In the genomic region with DNA sequence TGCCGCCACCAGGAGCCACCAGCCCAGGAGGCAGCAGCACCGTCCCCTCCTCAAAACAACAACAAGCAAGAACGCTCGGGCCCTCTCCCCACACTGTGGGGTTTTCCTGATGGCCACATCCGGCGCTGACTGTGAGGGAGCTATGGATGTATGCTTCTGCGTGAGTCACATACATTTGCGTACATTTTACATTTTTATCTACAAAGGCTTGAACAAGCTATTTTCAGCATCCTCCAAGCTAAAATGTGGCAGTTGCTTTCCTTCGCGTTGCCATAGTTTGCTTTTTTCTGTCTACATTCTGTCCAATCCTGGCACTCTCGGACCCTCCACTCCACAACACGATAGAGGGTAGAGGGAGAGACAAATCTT, we compare ENCODE assay signal across 11 cellular contexts. TPM values are rescaled to one million over a fixed set of nuclear protein-coding genes. Genes with fewer than 3 reads are reported as not detected.
A peak's percentile ranks its signal among the peaks of the same experiment; 100 is the strongest.
DNase-seq lines count a peak whose midpoint lies in the region; ATAC-seq, FAIRE-seq and TF ChIP-seq lines count a peak whose summit lies in the region.
"Had no signal": no experiment of that assay in that cellular context is flagged by ENCODE, and none has a peak within 500 bp of the region (broad histone marks: within the 10 kb centered on the region; RNA-seq: fewer than 3 reads in every experiment).

No MANE protein-coding gene starts in this region.

- no peak overlapping the region for H3K27ac ChIP-seq in naive thymus-derived CD4-positive, alpha-beta T cell (ENCODE audit: low read depth, low read length)
- H3K27ac ChIP-seq in trophoblast cell (ENCODE audit: low read depth, low read length) (no peak overlapping the region), hepatocyte (no peak overlapping the region)

- H3K18ac ChIP-seq in trophoblast cell (ENCODE audit: low read length): no peak overlapping the region

- H4K8ac ChIP-seq in trophoblast cell (ENCODE audit: low read depth, low read length): no peak overlapping the region

- no peak for FAIRE-seq in RCC 7860 (lab: Jason Lieb, UNC)
- FAIRE-seq in D721Med (lab: Jason Lieb, UNC): no peak

- no peak overlapping the region for H4K12ac ChIP-seq in trophoblast cell (ENCODE audit: low read depth, low read length)

- H3K4me3 Mint-ChIP-seq in naive thymus-derived CD4-positive, alpha-beta T cell: peak overlapping the region in 6 of 10 donors; percentile 11 to 63 (median 30)

- POLR2A ChIA-PET in naive thymus-derived CD4-positive, alpha-beta T cell (lab: Charles Lee): interaction anchor here (0.6 kb wide), 1 partner anchor 14 kb away, joined by 3 read pairs; no protein-coding TSS in a partner anchor

- H3K4me3 ChIP-seq in GM12864 (ENCODE audit: low read depth, low read length) (peak overlapping the region; percentile 58), trophoblast cell (ENCODE audit: low read depth, low read length) (no peak overlapping the region), hepatocyte (no peak overlapping the region)
- H3K4me3 ChIP-seq in naive thymus-derived CD4-positive, alpha-beta T cell (ENCODE audit: low read length): no peak overlapping the region

- peak; percentile 27 for ATAC-seq in HG02852 (IDR thresholded peaks at IDR 0.05; ENCODE audit: unreplicated experiment)
- ATAC-seq in naive thymus-derived CD4-positive, alpha-beta T cell: no peak
- ATAC-seq: activated CD8-positive, alpha-beta T cell treated with anti-CD3 and anti-CD28 coated beads, Interleukin-2, amount 10 ng/mL, durations not matched to agents 7 days and 5 days had no signal

- peaks cover 0 to 2% (median 0%) of the 10 kb centered on the region in 11 donors for H3K9me3 Mint-ChIP-seq in naive thymus-derived CD4-positive, alpha-beta T cell

- no peak for TF ChIP-seq CTCF in GM12864 (IDR thresholded peaks at IDR 0.05; ENCODE audit: low read depth, low read length, missing control alignments)
- TF ChIP-seq CTCF in hepatocyte (IDR thresholded peaks at IDR 0.05; ENCODE audit: poor library complexity): no peak
- TF ChIP-seq CTCF in D721Med (IDR thresholded peaks at IDR 0.05; ENCODE audit: insufficient read depth, missing control alignments): no peak

- no peaks in the 10 kb centered on the region for H3K9me3 ChIP-seq in naive thymus-derived CD4-positive, alpha-beta T cell (ENCODE audit: control insufficient read depth in 2 of 3, low read length in 3 of 3)
- H3K9me3 ChIP-seq in trophoblast cell (ENCODE audit: insufficient read depth, low read depth, low read length) (no peaks in the 10 kb centered on the region), hepatocyte (ENCODE audit: low read depth) (no peaks in the 10 kb centered on the region)
- H3K9me3 ChIP-seq: Caco-2 had no signal

- intact Hi-C loops in naive thymus-derived CD4-positive, alpha-beta T cell (cut with micrococcal nuclease): loop anchor here in 1 of 2 donors (2.0 kb wide), 1 partner anchor 21 kb away; no protein-coding TSS in a partner anchor

- peaks cover 3 to 5% of the 10 kb centered on the region in 2 donors for H3K4me1 ChIP-seq in naive thymus-derived CD4-positive, alpha-beta T cell (ENCODE audit: control insufficient read depth in 2 of 2, insufficient read depth in 2 of 2, low read length in 2 of 2)
- peaks cover 10 to 20% of the 10 kb centered on the region in 2 experiments for H3K4me1 ChIP-seq in trophoblast cell (ENCODE audit: control insufficient read depth in 1 of 2, insufficient read depth in 2 of 2, low read length in 2 of 2)
- H3K4me1 ChIP-seq in hepatocyte (ENCODE audit: insufficient read depth): peaks cover 9% of the 10 kb centered on the region

- H3K14ac ChIP-seq in trophoblast cell (ENCODE audit: low read length): no peak overlapping the region

- no peak overlapping the region for H3K4ac ChIP-seq in trophoblast cell (ENCODE audit: low read depth, low read length)

- H2BK120ac ChIP-seq in trophoblast cell (ENCODE audit: insufficient read depth, low read length, poor library complexity): no peak overlapping the region

- no peak overlapping the region for H3K23ac ChIP-seq in trophoblast cell (ENCODE audit: low read length)

- peaks cover 4 to 10% (median 6%) of the 10 kb centered on the region in 7 donors for H3K4me1 Mint-ChIP-seq in naive thymus-derived CD4-positive, alpha-beta T cell

- no peaks in the 10 kb centered on the region for H3K9me2 ChIP-seq in hepatocyte (replicated peaks; ENCODE audit: insufficient read depth)

- no peaks in the 10 kb centered on the region for H3K36me3 Mint-ChIP-seq in naive thymus-derived CD4-positive, alpha-beta T cell

- H2BK5ac ChIP-seq in trophoblast cell (ENCODE audit: low read depth, low read length, poor library complexity): no peak overlapping the region

- no peaks in the 10 kb centered on the region for H4K20me1 ChIP-seq in hepatocyte (ENCODE audit: insufficient read depth, poor library complexity, severe bottlenecking)

- CTCF ChIA-PET in naive thymus-derived CD4-positive, alpha-beta T cell (lab: Charles Lee): interaction anchor here (0.7 to 9.1 kb wide), 4 partner anchors 9 to 152 kb away, joined by 3 to 74 read pairs (median 4); no protein-coding TSS in a partner anchor

- no peak overlapping the region for H2AFZ ChIP-seq in trophoblast cell (ENCODE audit: insufficient read depth, low read length, poor library complexity)
- no peak overlapping the region for H2AFZ ChIP-seq in hepatocyte

- peak overlapping the region in 1 of 9 donors; percentile 8 for H3K27ac Mint-ChIP-seq in naive thymus-derived CD4-positive, alpha-beta T cell
- H3K27ac Mint-ChIP-seq: activated CD8-positive, alpha-beta T cell treated with anti-CD3 and anti-CD28 coated beads, Interleukin-2, amount 10 ng/mL, durations not matched to agents 7 days and 5 days had no signal

- WGBS in trophoblast cell (ENCODE audit: extremely low coverage, insufficient coverage, insufficient read length): no CpG with 5 or more reads among the region's 12 CpGs
- WGBS in hepatocyte (ENCODE audit: low lambda C conversion rate, missing lambda C conversion rate): 51% methylated on average over 12 of the region's 12 CpGs

- no peak overlapping the region for H3K9ac ChIP-seq in trophoblast cell (ENCODE audit: low read length)

- no peak for DNase-seq in GM12864 (ENCODE audit: low read depth)
- peak; percentile 67 for DNase-seq in amniotic epithelial cell (ENCODE audit: low read depth)
- no peak for DNase-seq in naive thymus-derived CD4-positive, alpha-beta T cell
- DNase-seq in trophoblast cell: no peak
- DNase-seq in RCC 7860 (ENCODE audit: low spot score): no peak
- no peak for DNase-seq in hepatocyte (ENCODE audit: low spot score)
- no peak for DNase-seq in D721Med (ENCODE audit: insufficient read length, low spot score)
- DNase-seq: activated CD8-positive, alpha-beta T cell treated with anti-CD3 and anti-CD28 coated beads, Interleukin-2, amount 10 ng/mL, durations not matched to agents 7 days and 5 days; Caco-2; NCI-H446 treated with DMSO at 0.1 percent for 48 hours had no signal

- no peak overlapping the region for H4K91ac ChIP-seq in trophoblast cell (ENCODE audit: low read depth, low read length)

- no peaks in the 10 kb centered on the region for H3K27me3 ChIP-seq in naive thymus-derived CD4-positive, alpha-beta T cell (ENCODE audit: control insufficient read depth in 2 of 2, insufficient read depth in 2 of 2, low read length in 2 of 2)
- peaks cover 19% of the 10 kb centered on the region for H3K27me3 ChIP-seq in trophoblast cell (ENCODE audit: insufficient read depth, low read length)
- H3K27me3 ChIP-seq in hepatocyte: peaks cover 8% of the 10 kb centered on the region

- H3K4me2 ChIP-seq in trophoblast cell (ENCODE audit: low read length) (no peak overlapping the region), hepatocyte (no peak overlapping the region)

- peaks cover 5% of the 10 kb centered on the region for H3K79me1 ChIP-seq in trophoblast cell (ENCODE audit: low read length)

- H2AK5ac ChIP-seq in trophoblast cell (ENCODE audit: low read length): no peak overlapping the region

- no peaks in the 10 kb centered on the region for H3K36me3 ChIP-seq in naive thymus-derived CD4-positive, alpha-beta T cell (ENCODE audit: control insufficient read depth in 2 of 3, insufficient read depth in 3 of 3, low read length in 3 of 3)
- H3K36me3 ChIP-seq in trophoblast cell (ENCODE audit: control insufficient read depth in 1 of 2, insufficient read depth in 2 of 2, low read length in 2 of 2) (no peaks in the 10 kb centered on the region), hepatocyte (replicated peaks; ENCODE audit: insufficient read depth, low read depth) (no peaks in the 10 kb centered on the region)

- H3K27me3 Mint-ChIP-seq in naive thymus-derived CD4-positive, alpha-beta T cell: peaks cover 0 to 34% (median 0%) of the 10 kb centered on the region in 5 donors

- H2BK12ac ChIP-seq in trophoblast cell (ENCODE audit: low read length): no peak overlapping the region

- H3K79me2 ChIP-seq in trophoblast cell (ENCODE audit: control insufficient read depth, insufficient read depth, low read length, poor library complexity) (peaks cover 4% of the 10 kb centered on the region), hepatocyte (peaks cover 5% of the 10 kb centered on the region)

RNA-seq across cellular contexts. Expression of a gene that starts 2.0 kb away (rescaled TPM):
- total RNA-seq in naive thymus-derived CD4-positive, alpha-beta T cell: 100 to 1,000 TPM in 4 of 5 experiments, 10 to 100 TPM in 1; 85.3 to 152 (median 140) TPM
- 10 to 100 TPM; 13.1 to 24.4 TPM for polyA plus RNA-seq in naive thymus-derived CD4-positive, alpha-beta T cell
- 41.9 and 42.2 TPM in 2 replicates for polyA plus RNA-seq in trophoblast cell (2013)
- 51.5 and 130 TPM in 2 replicates for total RNA-seq in hepatocyte
- polyA plus RNA-seq in hepatocyte: 26.8 and 29.5 TPM in 2 replicates
